13 cellular contexts compared by ENCODE assay signal in the genomic region with DNA sequence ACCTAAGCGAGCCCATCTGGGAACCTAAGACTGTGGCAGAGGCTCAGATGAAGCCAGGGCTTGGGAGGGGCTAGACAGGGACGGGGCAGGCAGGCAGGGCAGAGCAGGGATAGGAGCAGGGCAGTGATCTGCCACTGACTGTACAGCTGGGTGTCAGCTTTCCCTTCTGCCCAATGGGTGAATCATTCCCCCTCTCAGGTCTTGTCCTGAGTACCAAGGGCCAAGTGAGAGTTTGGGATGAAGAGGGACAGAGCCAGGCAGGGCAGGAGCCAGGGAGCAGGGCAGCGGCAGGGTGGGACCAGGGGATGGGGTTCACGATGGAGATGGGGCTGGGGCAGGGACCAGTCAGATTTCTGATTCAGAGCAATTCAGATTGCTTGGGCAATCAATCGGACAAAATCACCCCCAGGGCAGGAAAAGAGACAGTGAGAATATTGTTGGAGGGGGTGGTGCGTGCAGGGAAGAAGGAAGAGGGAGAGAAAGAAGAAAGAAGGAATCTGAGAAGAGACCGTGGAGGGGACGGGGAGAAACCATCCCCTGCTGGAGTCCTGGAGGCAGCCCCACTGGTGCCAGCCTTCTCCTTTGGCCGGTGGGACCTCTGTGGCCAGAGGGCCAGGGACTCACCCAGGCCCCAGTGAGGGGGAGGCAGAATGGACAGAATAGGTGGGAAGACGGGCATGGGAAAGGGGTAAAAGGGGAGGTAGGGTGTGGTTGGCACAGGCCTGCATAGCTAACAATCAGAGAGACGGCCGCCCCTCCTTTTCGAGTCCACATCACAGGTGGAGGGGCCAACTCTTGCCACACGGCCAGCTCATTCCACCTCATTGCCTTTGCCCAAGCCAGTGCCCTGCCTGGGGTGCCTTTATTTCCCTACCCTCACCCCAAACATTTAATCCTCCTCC. TPM values are rescaled to one million over a fixed set of nuclear protein-coding genes. Genes with fewer than 3 reads are reported as not detected.
DNase-seq lines count a peak whose midpoint lies in the region; ATAC-seq, FAIRE-seq and TF ChIP-seq lines count a peak whose summit lies in the region.
"Had no signal": no experiment of that assay in that cellular context is flagged by ENCODE, and none has a peak within 500 bp of the region (broad histone marks: within the 10 kb centered on the region; RNA-seq: fewer than 3 reads in every experiment).

No MANE protein-coding gene starts in this region.

- no peak for TF ChIP-seq CTCF in foreskin fibroblast (IDR thresholded peaks at IDR 0.05; ENCODE audit: low read depth, low read length)

- intact Hi-C loops in Right ventricle myocardium inferior (cut with DNase I), result no loop called here
- intact Hi-C loops in left ventricle myocardium superior (cut with micrococcal nuclease), result no loop called here

- no peaks in the 10 kb centered on the region for H3K9me3 Mint-ChIP-seq in stimulated activated naive CD8-positive, alpha-beta T cell treated with anti-CD3 and anti-CD28 coated beads, Interleukin-15, amount 100 ng/mL, for 72 hours

- no peak for ATAC-seq in Right ventricle myocardium inferior
- ATAC-seq in left ventricle myocardium superior, result no peak
- no peak for ATAC-seq in stimulated activated naive CD8-positive, alpha-beta T cell treated with anti-CD3 and anti-CD28 coated beads, Interleukin-15, amount 100 ng/mL, for 72 hours
- ATAC-seq: gastroesophageal sphincter had no signal

- FAIRE-seq in urothelium cell line (lab: Jason Lieb, UNC), result peak; percentile 98
- FAIRE-seq: D721Med, TTC549 had no signal

- H3K4me1 Mint-ChIP-seq in stimulated activated naive CD8-positive, alpha-beta T cell treated with anti-CD3 and anti-CD28 coated beads, Interleukin-15, amount 100 ng/mL, for 72 hours, result peaks cover 12% of the 10 kb centered on the region

- no peak overlapping the region for H3K27ac Mint-ChIP-seq in stimulated activated naive CD8-positive, alpha-beta T cell treated with anti-CD3 and anti-CD28 coated beads, Interleukin-15, amount 100 ng/mL, for 72 hours

- H3K4me3 ChIP-seq in foreskin fibroblast (ENCODE audit: low read depth in 1 of 2, low read length in 2 of 2), result no peak overlapping the region
- H3K4me3 ChIP-seq: gastroesophageal sphincter had no signal

- H3K4me3 Mint-ChIP-seq in stimulated activated naive CD8-positive, alpha-beta T cell treated with anti-CD3 and anti-CD28 coated beads, Interleukin-15, amount 100 ng/mL, for 72 hours, result no peak overlapping the region

- peak; percentile 40 for DNase-seq in Right ventricle myocardium inferior (ENCODE audit: missing footprints)
- no peak for DNase-seq in left ventricle myocardium superior
- DNase-seq in SK-MEL-5 (ENCODE audit: low read depth, low spot score), result peak; percentile 51
- DNase-seq in foreskin fibroblast, result peak; percentile 84 to 86
- DNase-seq in urothelium cell line (ENCODE audit: low spot score), result peak; percentile 87
- DNase-seq in stimulated activated naive CD8-positive, alpha-beta T cell treated with anti-CD3 and anti-CD28 coated beads, Interleukin-15, amount 100 ng/mL, for 72 hours, result no peak
- no peak for DNase-seq in NOMO-1 treated with DMSO at 0.1 percent for 48 hours (lab: John Stamatoyannopoulos, UW; ENCODE audit: unreplicated experiment)
- no peak for DNase-seq in HuH-7.5 (ENCODE audit: low spot score)
- DNase-seq: activated CD8-positive, alpha-beta memory T cell treated with anti-CD3 and anti-CD28 coated beads for 24 hours; activated gamma-delta T cell had no signal

- in situ Hi-C loops in SK-MEL-5 (cut with HindIII; ENCODE audit: low pct_unique_long_range_greater_than_20kb, low sequenced_read_pairs), result loop anchor here (10.0 kb wide), 1 partner anchor 65 kb away; no protein-coding TSS in a partner anchor

- peaks cover 86% of the 10 kb centered on the region for H3K27me3 Mint-ChIP-seq in stimulated activated naive CD8-positive, alpha-beta T cell treated with anti-CD3 and anti-CD28 coated beads, Interleukin-15, amount 100 ng/mL, for 72 hours

RNA-seq across cellular contexts. Expression of gene CYTH4, which starts 47.2 kb away (rescaled TPM):
- total RNA-seq in Right ventricle myocardium inferior (7.5 TPM), left ventricle myocardium superior (6.2 TPM)
- total RNA-seq in SK-MEL-5 (2014; rRNA removed; shearing (Covaris generic)), result 0.08 and 0.11 TPM in 2 replicates
- polyA plus RNA-seq in SK-MEL-5 (2015; cell fraction: cytosol; rRNA removed), result not detected in 2 replicates
- polyA plus RNA-seq in SK-MEL-5 (2015; cell fraction: nucleus; rRNA removed), result not detected in 2 replicates

Comparison
In these comparisons a context has a peak if more than half of its experiments do, and no peak if none do; other contexts are left out.
1. DNase-seq: peak in Right ventricle myocardium inferior (single experiment), SK-MEL-5 (single experiment), foreskin fibroblast (2 of 2) and urothelium cell line (single experiment); none in left ventricle myocardium superior (single experiment), stimulated activated naive CD8-positive, alpha-beta T cell treated with anti-CD3 and anti-CD28 coated beads, Interleukin-15, amount 100 ng/mL, for 72 hours (0 of 2), NOMO-1 treated with DMSO at 0.1 percent for 48 hours (single experiment) and HuH-7.5 (single experiment).